In genomic region chr11:66592457-66593302, GRCh38 we compare ENCODE assay signal across 1 cellular context.
TF ChIP-seq lines count a peak whose summit lies in the region.

Gene CCDC87 (minus strand): TSS chr11:66593063. CDS start chr11:66593015, 48 bp downstream.
A gene with protein sequence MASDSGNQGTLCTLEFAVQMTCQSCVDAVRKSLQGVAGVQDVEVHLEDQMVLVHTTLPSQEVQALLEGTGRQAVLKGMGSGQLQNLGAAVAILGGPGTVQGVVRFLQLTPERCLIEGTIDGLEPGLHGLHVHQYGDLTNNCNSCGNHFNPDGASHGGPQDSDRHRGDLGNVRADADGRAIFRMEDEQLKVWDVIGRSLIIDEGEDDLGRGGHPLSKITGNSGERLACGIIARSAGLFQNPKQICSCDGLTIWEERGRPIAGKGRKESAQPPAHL (plus strand): TSS chr11:66593185. CDS start chr11:66593262, 77 bp downstream.

TF ChIP-seq in HepG2, 621 proteins besides CTCF, POLR2A, EP300 and RAD21 (continued from another document and continues in another):
- TF ChIP-seq ZBTB46 (CRISPR knock-in tag; IDR thresholded peaks at IDR 0.05; ENCODE audit: borderline replicate concordance) (no peak), ZNF766 (CRISPR knock-in tag; IDR thresholded peaks at IDR 0.05; ENCODE audit: borderline replicate concordance) (peak; percentile 66; the same call in 1 of the 2 replicates), MYC (CRISPR knock-in tag; IDR thresholded peaks at IDR 0.05; ENCODE audit: borderline replicate concordance) (peak; percentile 89), CC2D1A (CRISPR knock-in tag; IDR thresholded peaks at IDR 0.05) (no peak), MXI1 (IDR thresholded peaks at IDR 0.05; ENCODE audit: borderline replicate concordance, low read depth, low read length) (peak; percentile 85; the same call in 1 of the 3 replicates), RBM39 (IDR thresholded peaks at IDR 0.05; ENCODE audit: low read depth, low read length, poor library complexity, severe bottlenecking) (peak; percentile 68), PPARG (CRISPR knock-in tag; conservative IDR thresholded peaks at IDR 0.05) (peak; percentile 56; the same call in 1 of the 2 replicates), PHB2 (IDR thresholded peaks at IDR 0.05; ENCODE audit: partially characterized antibody) (no peak), NFIC (IDR thresholded peaks at IDR 0.05; ENCODE audit: low read length) (no peak), DZIP1 (CRISPR knock-in tag; IDR thresholded peaks at IDR 0.05) (no peak; the same call in 1 of the 2 replicates), ZNF552 (CRISPR knock-in tag; IDR thresholded peaks at IDR 0.05; ENCODE audit: borderline replicate concordance) (peak; percentile 36; the same call in 1 of the 2 replicates), ISL2 (CRISPR knock-in tag; IDR thresholded peaks at IDR 0.05) (peak; percentile 48), ZNF670 (CRISPR knock-in tag; IDR thresholded peaks at IDR 0.05; ENCODE audit: borderline replicate concordance) (no peak), LCORL (IDR thresholded peaks at IDR 0.05) (no peak), LCORL (CRISPR knock-in tag; IDR thresholded peaks at IDR 0.05) (0 out of 2 replicates have a peak, but pooled peaks have one; percentile 46), IKZF4 (CRISPR knock-in tag; IDR thresholded peaks at IDR 0.05; ENCODE audit: borderline replicate concordance, low read depth, not compliant biosample characterization) (no peak), NR1H2 (CRISPR knock-in tag; IDR thresholded peaks at IDR 0.05; ENCODE audit: borderline replicate concordance, low read depth) (no peak), ATRX (CRISPR knock-in tag; IDR thresholded peaks at IDR 0.05; ENCODE audit: borderline replicate concordance) (no peak), TGIF2 (CRISPR knock-in tag; IDR thresholded peaks at IDR 0.05) (no peak; the same call in 1 of the 2 replicates), CBFB (CRISPR knock-in tag; IDR thresholded peaks at IDR 0.05) (peak; percentile 57; the same call in 1 of the 2 replicates), KDM5B (CRISPR knock-in tag; IDR thresholded peaks at IDR 0.05; ENCODE audit: borderline replicate concordance) (peak; percentile 60; the same call in 1 of the 2 replicates), GATAD2A (CRISPR knock-in tag; IDR thresholded peaks at IDR 0.05) (peak; percentile 61), CBX1 (IDR thresholded peaks at IDR 0.05; ENCODE audit: low read depth) (no peak), ZBTB8A (CRISPR knock-in tag; IDR thresholded peaks at IDR 0.05; ENCODE audit: borderline replicate concordance, low read depth) (no peak), ZNF616 (CRISPR knock-in tag; IDR thresholded peaks at IDR 0.05; ENCODE audit: low read depth) (no peak), ZNF772 (CRISPR knock-in tag; IDR thresholded peaks at IDR 0.05) (peak; percentile 97), NKX3-1 (CRISPR knock-in tag; IDR thresholded peaks at IDR 0.05) (peak; percentile 44; the same call in 1 of the 2 replicates), NCOA2 (CRISPR knock-in tag; IDR thresholded peaks at IDR 0.05) (peak; percentile 71), SP5 (CRISPR knock-in tag; IDR thresholded peaks at IDR 0.05; ENCODE audit: borderline replicate concordance, low read depth) (peak; percentile 7; the same call in 1 of the 2 replicates), ZNF546 (CRISPR knock-in tag; conservative IDR thresholded peaks at IDR 0.05) (peak; percentile 91; the same call in 1 of the 2 replicates), SNAPC4 (CRISPR knock-in tag; IDR thresholded peaks at IDR 0.05) (no peak)
- TF ChIP-seq, protein P1, sequence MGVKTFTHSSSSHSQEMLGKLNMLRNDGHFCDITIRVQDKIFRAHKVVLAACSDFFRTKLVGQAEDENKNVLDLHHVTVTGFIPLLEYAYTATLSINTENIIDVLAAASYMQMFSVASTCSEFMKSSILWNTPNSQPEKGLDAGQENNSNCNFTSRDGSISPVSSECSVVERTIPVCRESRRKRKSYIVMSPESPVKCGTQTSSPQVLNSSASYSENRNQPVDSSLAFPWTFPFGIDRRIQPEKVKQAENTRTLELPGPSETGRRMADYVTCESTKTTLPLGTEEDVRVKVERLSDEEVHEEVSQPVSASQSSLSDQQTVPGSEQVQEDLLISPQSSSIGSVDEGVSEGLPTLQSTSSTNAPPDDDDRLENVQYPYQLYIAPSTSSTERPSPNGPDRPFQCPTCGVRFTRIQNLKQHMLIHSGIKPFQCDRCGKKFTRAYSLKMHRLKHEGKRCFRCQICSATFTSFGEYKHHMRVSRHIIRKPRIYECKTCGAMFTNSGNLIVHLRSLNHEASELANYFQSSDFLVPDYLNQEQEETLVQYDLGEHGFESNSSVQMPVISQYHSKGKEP (CRISPR knock-in tag; IDR thresholded peaks at IDR 0.05): no peak; the same call in 1 of the 2 replicates
- TF ChIP-seq, protein P2, sequence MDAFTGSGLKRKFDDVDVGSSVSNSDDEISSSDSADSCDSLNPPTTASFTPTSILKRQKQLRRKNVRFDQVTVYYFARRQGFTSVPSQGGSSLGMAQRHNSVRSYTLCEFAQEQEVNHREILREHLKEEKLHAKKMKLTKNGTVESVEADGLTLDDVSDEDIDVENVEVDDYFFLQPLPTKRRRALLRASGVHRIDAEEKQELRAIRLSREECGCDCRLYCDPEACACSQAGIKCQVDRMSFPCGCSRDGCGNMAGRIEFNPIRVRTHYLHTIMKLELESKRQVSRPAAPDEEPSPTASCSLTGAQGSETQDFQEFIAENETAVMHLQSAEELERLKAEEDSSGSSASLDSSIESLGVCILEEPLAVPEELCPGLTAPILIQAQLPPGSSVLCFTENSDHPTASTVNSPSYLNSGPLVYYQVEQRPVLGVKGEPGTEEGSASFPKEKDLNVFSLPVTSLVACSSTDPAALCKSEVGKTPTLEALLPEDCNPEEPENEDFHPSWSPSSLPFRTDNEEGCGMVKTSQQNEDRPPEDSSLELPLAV (CRISPR knock-in tag; conservative IDR thresholded peaks at IDR 0.05; ENCODE audit: low read depth): no peak
- TF ChIP-seq, protein P3, sequence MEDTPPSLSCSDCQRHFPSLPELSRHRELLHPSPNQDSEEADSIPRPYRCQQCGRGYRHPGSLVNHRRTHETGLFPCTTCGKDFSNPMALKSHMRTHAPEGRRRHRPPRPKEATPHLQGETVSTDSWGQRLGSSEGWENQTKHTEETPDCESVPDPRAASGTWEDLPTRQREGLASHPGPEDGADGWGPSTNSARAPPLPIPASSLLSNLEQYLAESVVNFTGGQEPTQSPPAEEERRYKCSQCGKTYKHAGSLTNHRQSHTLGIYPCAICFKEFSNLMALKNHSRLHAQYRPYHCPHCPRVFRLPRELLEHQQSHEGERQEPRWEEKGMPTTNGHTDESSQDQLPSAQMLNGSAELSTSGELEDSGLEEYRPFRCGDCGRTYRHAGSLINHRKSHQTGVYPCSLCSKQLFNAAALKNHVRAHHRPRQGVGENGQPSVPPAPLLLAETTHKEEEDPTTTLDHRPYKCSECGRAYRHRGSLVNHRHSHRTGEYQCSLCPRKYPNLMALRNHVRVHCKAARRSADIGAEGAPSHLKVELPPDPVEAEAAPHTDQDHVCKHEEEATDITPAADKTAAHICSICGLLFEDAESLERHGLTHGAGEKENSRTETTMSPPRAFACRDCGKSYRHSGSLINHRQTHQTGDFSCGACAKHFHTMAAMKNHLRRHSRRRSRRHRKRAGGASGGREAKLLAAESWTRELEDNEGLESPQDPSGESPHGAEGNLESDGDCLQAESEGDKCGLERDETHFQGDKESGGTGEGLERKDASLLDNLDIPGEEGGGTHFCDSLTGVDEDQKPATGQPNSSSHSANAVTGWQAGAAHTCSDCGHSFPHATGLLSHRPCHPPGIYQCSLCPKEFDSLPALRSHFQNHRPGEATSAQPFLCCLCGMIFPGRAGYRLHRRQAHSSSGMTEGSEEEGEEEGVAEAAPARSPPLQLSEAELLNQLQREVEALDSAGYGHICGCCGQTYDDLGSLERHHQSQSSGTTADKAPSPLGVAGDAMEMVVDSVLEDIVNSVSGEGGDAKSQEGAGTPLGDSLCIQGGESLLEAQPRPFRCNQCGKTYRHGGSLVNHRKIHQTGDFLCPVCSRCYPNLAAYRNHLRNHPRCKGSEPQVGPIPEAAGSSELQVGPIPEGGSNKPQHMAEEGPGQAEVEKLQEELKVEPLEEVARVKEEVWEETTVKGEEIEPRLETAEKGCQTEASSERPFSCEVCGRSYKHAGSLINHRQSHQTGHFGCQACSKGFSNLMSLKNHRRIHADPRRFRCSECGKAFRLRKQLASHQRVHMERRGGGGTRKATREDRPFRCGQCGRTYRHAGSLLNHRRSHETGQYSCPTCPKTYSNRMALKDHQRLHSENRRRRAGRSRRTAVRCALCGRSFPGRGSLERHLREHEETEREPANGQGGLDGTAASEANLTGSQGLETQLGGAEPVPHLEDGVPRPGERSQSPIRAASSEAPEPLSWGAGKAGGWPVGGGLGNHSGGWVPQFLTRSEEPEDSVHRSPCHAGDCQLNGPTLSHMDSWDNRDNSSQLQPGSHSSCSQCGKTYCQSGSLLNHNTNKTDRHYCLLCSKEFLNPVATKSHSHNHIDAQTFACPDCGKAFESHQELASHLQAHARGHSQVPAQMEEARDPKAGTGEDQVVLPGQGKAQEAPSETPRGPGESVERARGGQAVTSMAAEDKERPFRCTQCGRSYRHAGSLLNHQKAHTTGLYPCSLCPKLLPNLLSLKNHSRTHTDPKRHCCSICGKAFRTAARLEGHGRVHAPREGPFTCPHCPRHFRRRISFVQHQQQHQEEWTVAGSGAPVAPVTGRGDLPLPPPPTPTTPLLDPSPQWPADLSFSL (CRISPR knock-in tag; IDR thresholded peaks at IDR 0.05): peak; percentile 43; the same call in 1 of the 2 replicates
- TF ChIP-seq, protein P4, sequence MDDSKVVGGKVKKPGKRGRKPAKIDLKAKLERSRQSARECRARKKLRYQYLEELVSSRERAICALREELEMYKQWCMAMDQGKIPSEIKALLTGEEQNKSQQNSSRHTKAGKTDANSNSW (CRISPR knock-in tag; IDR thresholded peaks at IDR 0.05; ENCODE audit: borderline replicate concordance): no peak
- TF ChIP-seq, protein P5, sequence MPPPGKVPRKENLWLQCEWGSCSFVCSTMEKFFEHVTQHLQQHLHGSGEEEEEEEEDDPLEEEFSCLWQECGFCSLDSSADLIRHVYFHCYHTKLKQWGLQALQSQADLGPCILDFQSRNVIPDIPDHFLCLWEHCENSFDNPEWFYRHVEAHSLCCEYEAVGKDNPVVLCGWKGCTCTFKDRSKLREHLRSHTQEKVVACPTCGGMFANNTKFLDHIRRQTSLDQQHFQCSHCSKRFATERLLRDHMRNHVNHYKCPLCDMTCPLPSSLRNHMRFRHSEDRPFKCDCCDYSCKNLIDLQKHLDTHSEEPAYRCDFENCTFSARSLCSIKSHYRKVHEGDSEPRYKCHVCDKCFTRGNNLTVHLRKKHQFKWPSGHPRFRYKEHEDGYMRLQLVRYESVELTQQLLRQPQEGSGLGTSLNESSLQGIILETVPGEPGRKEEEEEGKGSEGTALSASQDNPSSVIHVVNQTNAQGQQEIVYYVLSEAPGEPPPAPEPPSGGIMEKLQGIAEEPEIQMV (CRISPR knock-in tag; IDR thresholded peaks at IDR 0.05; ENCODE audit: low read depth): peak; percentile 92
